Comparison of ENCODE assay signal across 12 cellular contexts in the genomic region with DNA sequence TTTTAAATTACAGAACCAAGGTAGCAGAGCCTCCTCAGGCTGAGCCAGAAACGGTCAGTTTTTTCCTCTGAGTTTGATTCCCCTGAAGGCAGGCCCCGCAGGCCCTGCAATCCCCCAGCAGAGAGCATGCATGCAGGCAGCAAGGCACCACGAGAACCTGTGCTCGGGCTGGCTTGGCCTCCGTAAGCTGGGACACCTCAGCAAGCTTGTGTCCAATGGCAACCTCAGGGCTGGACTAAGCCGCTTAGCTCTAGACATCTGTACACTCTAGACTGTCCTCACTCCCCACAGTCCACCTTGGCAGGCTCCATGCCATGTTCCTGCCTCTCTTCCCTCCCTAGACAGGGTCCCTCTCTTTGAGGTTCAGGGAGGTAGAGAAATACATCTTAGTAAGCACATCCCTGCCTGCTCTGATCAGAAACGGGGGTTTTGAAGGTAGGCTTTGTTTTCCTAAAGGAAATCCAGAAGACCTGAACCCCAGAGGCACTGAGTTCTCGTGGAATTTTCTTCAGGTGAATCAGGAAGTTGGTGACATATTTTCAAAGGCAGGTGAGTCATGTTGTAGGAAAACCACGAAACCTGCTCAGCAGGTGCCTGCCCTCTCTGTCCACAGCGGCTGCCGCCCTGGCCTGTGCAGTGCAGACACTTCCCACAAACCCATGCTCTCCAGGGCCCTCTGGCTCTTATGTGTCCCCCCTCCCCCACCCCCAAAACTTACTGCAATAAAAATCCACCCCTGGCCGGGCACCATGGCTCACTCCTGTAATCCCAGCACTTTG. TPM values are rescaled to one million over a fixed set of nuclear protein-coding genes. Genes with fewer than 3 reads are reported as not detected.
DNase-seq lines count a peak whose midpoint lies in the region; ATAC-seq and TF ChIP-seq lines count a peak whose summit lies in the region.
"Had no signal": no experiment of that assay in that cellular context is flagged by ENCODE, and none has a peak within 500 bp of the region (broad histone marks: within the 10 kb centered on the region; RNA-seq: fewer than 3 reads in every experiment).

No MANE protein-coding gene starts in this region.

- H3K36me3 Mint-ChIP-seq in activated naive CD8-positive, alpha-beta T cell: peaks cover 2% of the 10 kb centered on the region
- H3K36me3 Mint-ChIP-seq in activated naive CD8-positive, alpha-beta T cell treated with anti-CD3 and anti-CD28 coated beads, Interleukin-2, amount 50 U/mL, for 24 hours (ENCODE audit: low read depth): peaks cover 15% of the 10 kb centered on the region
- peaks cover 28% of the 10 kb centered on the region for H3K36me3 Mint-ChIP-seq in osteocyte (ENCODE audit: unreplicated experiment)

- no peak for ATAC-seq in activated naive CD8-positive, alpha-beta T cell treated with anti-CD3 and anti-CD28 coated beads, Interleukin-2, amount 50 U/mL, for 24 hours
- ATAC-seq in HG03354 (IDR thresholded peaks at IDR 0.05; ENCODE audit: poor library complexity, severe bottlenecking, unreplicated experiment): no peak
- no peak for ATAC-seq in HG02840 (IDR thresholded peaks at IDR 0.05; ENCODE audit: low FRiP score, unreplicated experiment)

- H3K4me1 Mint-ChIP-seq in activated naive CD8-positive, alpha-beta T cell (ENCODE audit: low read depth): peaks cover 65% of the 10 kb centered on the region
- peaks cover 58% of the 10 kb centered on the region for H3K4me1 Mint-ChIP-seq in activated naive CD8-positive, alpha-beta T cell treated with anti-CD3 and anti-CD28 coated beads, Interleukin-2, amount 50 U/mL, for 24 hours
- peaks cover 35% of the 10 kb centered on the region for H3K4me1 Mint-ChIP-seq in osteocyte (ENCODE audit: unreplicated experiment)

- DNase-seq in activated naive CD8-positive, alpha-beta T cell treated with anti-CD3 and anti-CD28 coated beads, Interleukin-2, amount 50 U/mL, for 24 hours: no peak
- peak; percentile 90 for DNase-seq in SW480 (ENCODE audit: low spot score)
- peak; percentile 92 for DNase-seq in kidney tubule cell (ENCODE audit: low spot score)
- DNase-seq in osteocyte (ENCODE audit: extremely low spot score, unreplicated experiment): no peak
- DNase-seq in T-helper 2 cell: no peak
- DNase-seq: activated gamma-delta T cell treated with Interleukin-2 at 50 U/mL for 16 hours; NCI-H2227 treated with DMSO at 0.1 percent for 48 hours; stimulated activated naive CD4-positive, alpha-beta T cell treated with Interleukin-2 at 50 U/mL for 16 hours had no signal

- H3K27ac Mint-ChIP-seq in activated naive CD8-positive, alpha-beta T cell: peak overlapping the region; percentile 50
- H3K27ac Mint-ChIP-seq in activated naive CD8-positive, alpha-beta T cell treated with anti-CD3 and anti-CD28 coated beads, Interleukin-2, amount 50 U/mL, for 24 hours: no peak overlapping the region
- no peak overlapping the region for H3K27ac Mint-ChIP-seq in osteocyte (ENCODE audit: unreplicated experiment)

- no peaks in the 10 kb centered on the region for H3K27me3 Mint-ChIP-seq in activated naive CD8-positive, alpha-beta T cell
- H3K27me3 Mint-ChIP-seq in activated naive CD8-positive, alpha-beta T cell treated with anti-CD3 and anti-CD28 coated beads, Interleukin-2, amount 50 U/mL, for 24 hours: no peaks in the 10 kb centered on the region
- no peaks in the 10 kb centered on the region for H3K27me3 Mint-ChIP-seq in osteocyte (ENCODE audit: unreplicated experiment)

- no peak for TF ChIP-seq CTCF in osteocyte (IDR thresholded peaks at IDR 0.05)

- peak overlapping the region; percentile 17 for H3K4me3 Mint-ChIP-seq in activated naive CD8-positive, alpha-beta T cell
- no peak overlapping the region for H3K4me3 Mint-ChIP-seq in activated naive CD8-positive, alpha-beta T cell treated with anti-CD3 and anti-CD28 coated beads, Interleukin-2, amount 50 U/mL, for 24 hours
- no peak overlapping the region for H3K4me3 Mint-ChIP-seq in osteocyte (ENCODE audit: unreplicated experiment)

- no peaks in the 10 kb centered on the region for H3K9me3 Mint-ChIP-seq in activated naive CD8-positive, alpha-beta T cell (ENCODE audit: low read depth)
- H3K9me3 Mint-ChIP-seq in activated naive CD8-positive, alpha-beta T cell treated with anti-CD3 and anti-CD28 coated beads, Interleukin-2, amount 50 U/mL, for 24 hours: no peaks in the 10 kb centered on the region
- H3K9me3 Mint-ChIP-seq in osteocyte (ENCODE audit: unreplicated experiment): no peaks in the 10 kb centered on the region

RNA-seq across cellular contexts. Expression of a gene that starts 6.9 kb away (rescaled TPM):
- 50.8 and 54.8 TPM in 2 replicates for total RNA-seq in osteocyte

RNA-seq across cellular contexts. Expression of a gene that starts 13.7 kb away (rescaled TPM):
- 0.24 and 0.40 TPM in 2 replicates for total RNA-seq in osteocyte
- total RNA-seq: endothelial cell of umbilical vein had no signal

RNA-seq across cellular contexts. Expression of a gene that starts 48.8 kb away (rescaled TPM):
- total RNA-seq in osteocyte: 59.3 and 60.3 TPM in 2 replicates

Comparison
In these comparisons a context has a peak if more than half of its experiments do, and no peak if none do; other contexts are left out.
1. DNase-seq: peak in SW480 (single experiment) and kidney tubule cell (single experiment); none in activated naive CD8-positive, alpha-beta T cell treated with anti-CD3 and anti-CD28 coated beads, Interleukin-2, amount 50 U/mL, for 24 hours (single experiment), osteocyte (single experiment) and T-helper 2 cell (0 of 5).